Comparison of ENCODE assay signal across 18 cellular contexts in genomic region chr12:31586703-31587102, GRCh38. TPM values are rescaled to one million over a fixed set of nuclear protein-coding genes. Genes with fewer than 3 reads are reported as not detected.
DNase-seq lines count a peak whose midpoint lies in the region; ATAC-seq, FAIRE-seq and TF ChIP-seq lines count a peak whose summit lies in the region.
"Had no signal": no experiment of that assay in that cellular context is flagged by ENCODE, and none has a peak within 500 bp of the region (broad histone marks: within the 10 kb centered on the region; RNA-seq: fewer than 3 reads in every experiment).

No MANE protein-coding gene starts in this region.

- no peak overlapping the region for H3K27ac Mint-ChIP-seq in naive thymus-derived CD8-positive, alpha-beta T cell
- H3K27ac Mint-ChIP-seq: CD8-positive, alpha-beta memory T cell had no signal

- no peaks in the 10 kb centered on the region for H4K20me1 ChIP-seq in OCI-LY3 (ENCODE audit: insufficient read depth, low read length)

- peaks cover 86% of the 10 kb centered on the region for H3K79me2 ChIP-seq in OCI-LY3 (ENCODE audit: low read length)

- H3K9me3 ChIP-seq in OCI-LY3 (ENCODE audit: insufficient read depth, low read length), result peaks cover 11% of the 10 kb centered on the region; the same call in 1 of the 2 replicates
- H3K9me3 ChIP-seq in effector memory CD4-positive, alpha-beta T cell (ENCODE audit: control insufficient read depth, low read length), result no peaks in the 10 kb centered on the region
- H3K9me3 ChIP-seq: colonic mucosa, tibial nerve had no signal

- peaks cover 30% of the 10 kb centered on the region for H3K36me3 ChIP-seq in OCI-LY3 (replicated peaks; ENCODE audit: low read depth, low read length)
- H3K36me3 ChIP-seq in effector memory CD4-positive, alpha-beta T cell (ENCODE audit: control insufficient read depth, insufficient read depth, low read length), result no peaks in the 10 kb centered on the region
- H3K36me3 ChIP-seq: colonic mucosa, tibial nerve had no signal

- H3K9me3 Mint-ChIP-seq in naive thymus-derived CD8-positive, alpha-beta T cell, result peaks cover 0 to 7% (median 0%) of the 10 kb centered on the region in 9 donors

- H3K4me2 ChIP-seq in OCI-LY3 (ENCODE audit: low read length), result peak overlapping the region; percentile 83
- H3K4me2 ChIP-seq: PC-9 had no signal

- peak overlapping the region in 1 of 10 donors; percentile 12 for H3K4me3 Mint-ChIP-seq in naive thymus-derived CD8-positive, alpha-beta T cell
- H3K4me3 Mint-ChIP-seq: CD8-positive, alpha-beta memory T cell had no signal

- peaks cover 25 to 59% (median 36%) of the 10 kb centered on the region in 5 donors for H3K27me3 Mint-ChIP-seq in naive thymus-derived CD8-positive, alpha-beta T cell

- peak; percentile 28 for DNase-seq in GM10248 (ENCODE audit: extremely low spot score)
- DNase-seq in NCI-H2171 (lab: John Stamatoyannopoulos, UW), result no peak
- no peak for DNase-seq in effector memory CD4-positive, alpha-beta T cell
- DNase-seq in RCC 7860 (ENCODE audit: low spot score), result no peak
- DNase-seq in naive thymus-derived CD8-positive, alpha-beta T cell, result no peak
- DNase-seq: activated effector memory CD4-positive, alpha-beta T cell treated with Interleukin-2 at 50 U/mL for 16 hours; CD8-positive, alpha-beta memory T cell; colonic mucosa; GM23248; mammary epithelial cell; NCI-H510A; PC-9; stimulated activated CD4-positive, alpha-beta T cell treated with anti-CD3 and anti-CD28 coated beads, Interleukin-2, amount 100 ng/mL, for 24 hours had no signal

- peaks cover 2 to 9% (median 3%) of the 10 kb centered on the region in 3 donors for H3K36me3 Mint-ChIP-seq in naive thymus-derived CD8-positive, alpha-beta T cell
- H3K36me3 Mint-ChIP-seq: CD8-positive, alpha-beta memory T cell had no signal

- TF ChIP-seq CTCF in GM10248 (IDR thresholded peaks at IDR 0.05; ENCODE audit: control extremely low read depth, extremely low read depth, low read depth, missing control alignments) (no peak), OCI-LY3 (IDR thresholded peaks at IDR 0.05; ENCODE audit: low read depth, low read length) (no peak)

- CTCF ChIA-PET in GM10248 (lab: Yijun Ruan, JAX), result interaction anchor here (1.1 to 2.5 kb wide), 2 partner anchors 12 to 183 kb away, joined by 3 to 7 read pairs; no protein-coding TSS in a partner anchor

- peaks cover 45% of the 10 kb centered on the region for H3K4me1 ChIP-seq in OCI-LY3 (ENCODE audit: low read length)
- peaks cover 5% of the 10 kb centered on the region for H3K4me1 ChIP-seq in effector memory CD4-positive, alpha-beta T cell (ENCODE audit: control insufficient read depth, insufficient read depth, low read length, poor library complexity, severe bottlenecking)
- H3K4me1 ChIP-seq: colonic mucosa had no signal

- H3K27me3 ChIP-seq in OCI-LY3 (ENCODE audit: low read depth, low read length), result no peaks in the 10 kb centered on the region
- H3K27me3 ChIP-seq in effector memory CD4-positive, alpha-beta T cell (replicated peaks; ENCODE audit: control insufficient read depth, insufficient read depth, low read length, poor library complexity, severe bottlenecking), result peaks cover 17% of the 10 kb centered on the region
- H3K27me3 ChIP-seq: colonic mucosa, tibial nerve had no signal

- H3K9ac ChIP-seq in OCI-LY3 (ENCODE audit: low read length), result peak overlapping the region; percentile 33; the same call in 1 of the 2 replicates
- H3K9ac ChIP-seq: GM23248 had no signal

- ATAC-seq in GM19025 (IDR thresholded peaks at IDR 0.05; ENCODE audit: low read depth, unreplicated experiment) (peak; percentile 19), HG02763 (IDR thresholded peaks at IDR 0.05; ENCODE audit: unreplicated experiment) (peak; percentile 22)
- no peak for ATAC-seq in naive thymus-derived CD8-positive, alpha-beta T cell

- no peak overlapping the region for H2AFZ ChIP-seq in OCI-LY3 (ENCODE audit: low read depth, low read length)
- H2AFZ ChIP-seq: GM23248, PC-9 had no signal

- no peak for FAIRE-seq in RCC 7860 (lab: Jason Lieb, UNC)

- H3K27ac ChIP-seq in OCI-LY3 (ENCODE audit: low read length), result peak overlapping the region; percentile 86
- H3K27ac ChIP-seq in effector memory CD4-positive, alpha-beta T cell (ENCODE audit: insufficient read depth, low read length, poor library complexity, severe bottlenecking), result no peak overlapping the region
- H3K27ac ChIP-seq: colonic mucosa, epithelial cell of prostate, GM23248, PC-9, tibial nerve had no signal

- peak overlapping the region; percentile 55 for H3K4me3 ChIP-seq in OCI-LY3 (ENCODE audit: low read length)
- no peak overlapping the region for H3K4me3 ChIP-seq in effector memory CD4-positive, alpha-beta T cell (ENCODE audit: insufficient read depth, low read depth, low read length, poor library complexity, severe bottlenecking)
- H3K4me3 ChIP-seq: colonic mucosa, GM23248, PC-9, tibial nerve had no signal

- POLR2A ChIA-PET in GM10248 (lab: Yijun Ruan, JAX), result no interaction called here
- POLR2A ChIA-PET in naive thymus-derived CD8-positive, alpha-beta T cell (lab: Charles Lee), result no interaction called here

- H3K4me1 Mint-ChIP-seq in naive thymus-derived CD8-positive, alpha-beta T cell, result peaks cover 7 to 23% (median 11%) of the 10 kb centered on the region in 4 donors

RNA-seq across cellular contexts. Expression of gene DENND5B, which starts 4.2 kb away (rescaled TPM):
- total RNA-seq in naive thymus-derived CD8-positive, alpha-beta T cell, result 1 to 10 TPM in 1 of 2 experiments, under 1 TPM in 1; 0.99 to 1.7 TPM
- under 1 TPM in 1 of 3 donors, not detected in 2; 0.12 TPM for polyA plus RNA-seq in naive thymus-derived CD8-positive, alpha-beta T cell
- polyA plus RNA-seq: CD8-positive, alpha-beta memory T cell had no signal

Comparison
In these comparisons a context has a peak if more than half of its experiments do, and no peak if none do; other contexts are left out.
1. ATAC-seq: peak in GM19025 (single experiment) and HG02763 (single experiment); none in naive thymus-derived CD8-positive, alpha-beta T cell (0 of 2).